ENCODE assay signal across 20 cellular contexts in the genomic region with DNA sequence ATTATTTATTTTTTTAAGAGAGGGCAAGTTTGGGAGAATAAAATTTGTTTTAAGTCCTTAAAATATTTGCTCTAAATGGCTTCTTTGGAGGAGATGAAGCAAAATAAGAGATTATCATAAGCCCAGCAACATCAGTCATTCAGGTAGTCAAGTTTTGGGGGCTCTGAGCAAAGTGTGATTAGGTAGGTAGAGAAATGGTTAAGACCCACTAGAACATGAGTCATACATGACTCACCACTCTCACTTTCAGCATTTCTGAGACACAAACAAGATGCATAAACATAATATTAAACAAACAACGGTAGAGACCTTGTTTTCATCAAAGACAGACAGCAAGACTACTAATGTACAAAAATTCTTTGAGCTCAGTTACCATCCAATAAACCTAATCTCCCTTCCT.
DNase-seq lines count a peak whose midpoint lies in the region; ATAC-seq, FAIRE-seq and TF ChIP-seq lines count a peak whose summit lies in the region.
"Had no signal": no experiment of that assay in that cellular context is flagged by ENCODE, and none has a peak within 500 bp of the region (broad histone marks: within the 10 kb centered on the region; RNA-seq: fewer than 3 reads in every experiment).

No MANE protein-coding gene starts in this region.

- H4K5ac ChIP-seq in IMR-90 (ENCODE audit: low read depth, low read length), result no peak overlapping the region

- no peaks in the 10 kb centered on the region for H4K20me1 ChIP-seq in IMR-90 (ENCODE audit: insufficient read depth, low read length)

- no peak overlapping the region for H4K8ac ChIP-seq in IMR-90 (ENCODE audit: low read depth in 2 of 2, low read length in 2 of 2)

- H3K9ac ChIP-seq in IMR-90 (ENCODE audit: low read depth, low read length), result no peak overlapping the region
- H3K9ac ChIP-seq: KMS-11 had no signal

- no peak overlapping the region for H3K4me3 Mint-ChIP-seq in activated T-cell treated with anti-CD3 and anti-CD28 coated beads, Interleukin-2, amount 50 U/mL, for 72 hours
- H3K4me3 Mint-ChIP-seq: immature natural killer cell; naive thymus-derived CD4-positive, alpha-beta T cell had no signal

- H3K79me1 ChIP-seq in IMR-90 (ENCODE audit: low read depth in 1 of 2, low read length in 2 of 2), result no peaks in the 10 kb centered on the region

- no peaks in the 10 kb centered on the region for H3K9me3 Mint-ChIP-seq in activated T-cell treated with anti-CD3 and anti-CD28 coated beads, Interleukin-2, amount 50 U/mL, for 72 hours
- H3K9me3 Mint-ChIP-seq: immature natural killer cell had no signal

- H3K36me3 Mint-ChIP-seq in activated T-cell treated with anti-CD3 and anti-CD28 coated beads, Interleukin-2, amount 50 U/mL, for 72 hours (ENCODE audit: insufficient read depth in 2 of 2), result no peaks in the 10 kb centered on the region

- dilution Hi-C loops in IMR-90 (cut with HindIII; ENCODE audit: low sequenced_read_pairs, unreplicated experiment), result no loop called here

- H3K9me1 ChIP-seq in IMR-90 (ENCODE audit: insufficient read depth, low read length), result no peaks in the 10 kb centered on the region

- H2AFZ ChIP-seq in IMR-90 (replicated peaks; ENCODE audit: low read length, poor library complexity), result no peak overlapping the region

- H3K14ac ChIP-seq in IMR-90 (replicated peaks; ENCODE audit: low read depth, low read length), result no peak overlapping the region

- no peak overlapping the region for H2AK9ac ChIP-seq in IMR-90 (replicated peaks; ENCODE audit: low read depth, low read length, poor library complexity)

- H3K4me1 Mint-ChIP-seq in activated T-cell treated with anti-CD3 and anti-CD28 coated beads, Interleukin-2, amount 50 U/mL, for 72 hours (ENCODE audit: low read depth), result no peaks in the 10 kb centered on the region
- H3K4me1 Mint-ChIP-seq: immature natural killer cell; naive thymus-derived CD4-positive, alpha-beta T cell had no signal

- H3K9me3 ChIP-seq in IMR-90 (ENCODE audit: control insufficient read depth, insufficient read depth, low read length) (no peaks in the 10 kb centered on the region), right atrium auricular region (peaks cover 0 to 8% of the 10 kb centered on the region in 2 donors)
- H3K9me3 ChIP-seq: esophagus muscularis mucosa, lower lobe of right lung, SJCRH30, uterus had no signal

- in situ Hi-C loops in IMR-90 (cut with MboI; ENCODE audit: low sequenced_read_pairs), result no loop called here

- H4K91ac ChIP-seq in IMR-90 (ENCODE audit: insufficient read depth, low read depth, low read length), result no peak overlapping the region

- H3K4me1 ChIP-seq in IMR-90 (ENCODE audit: control insufficient read depth, insufficient read depth, low read length) (peaks cover 1% of the 10 kb centered on the region; the same call in 1 of the 2 replicates), right atrium auricular region (no peaks in the 10 kb centered on the region)
- H3K4me1 ChIP-seq: lower lobe of right lung, SJCRH30, uterus had no signal

- peaks cover 8% of the 10 kb centered on the region for H3K27me3 Mint-ChIP-seq in activated T-cell treated with anti-CD3 and anti-CD28 coated beads, Interleukin-2, amount 50 U/mL, for 72 hours (ENCODE audit: low read depth)

- DNase-seq in IMR-90 (peak; percentile 34), bronchial epithelial cell (ENCODE audit: low read depth) (peak; percentile 50), renal cortical epithelial cell (ENCODE audit: low read depth) (peak; percentile 53), GOT3 (lab: John Stamatoyannopoulos, UW) (no peak), right atrium auricular region (ENCODE audit: low spot score) (no peak)
- no peak for DNase-seq in activated T-cell treated with anti-CD3 and anti-CD28 coated beads, Interleukin-2, amount 50 U/mL, for 72 hours
- DNase-seq: AML-193; immature natural killer cell; lower lobe of right lung; naive thymus-derived CD4-positive, alpha-beta T cell; NCI-H526 treated with DMSO at 0.1 percent for 48 hours; OCI-M1; SJCRH30; small intestine; stimulated activated CD4-positive, alpha-beta T cell treated with anti-CD3 and anti-CD28 coated beads, Interleukin-4, amount 100 ng/mL, for 1 hour; uterus had no signal

- no peak overlapping the region for H2BK15ac ChIP-seq in IMR-90 (ENCODE audit: low read depth, low read length)

- no peak overlapping the region for H3K18ac ChIP-seq in IMR-90 (ENCODE audit: low read depth, low read length)

- intact Hi-C loops in IMR-90 (cut with micrococcal nuclease), result no loop called here

- no peak for TF ChIP-seq POLR2A in IMR-90 (IDR thresholded peaks at IDR 0.05; ENCODE audit: low read depth, low read length)

- H3K27ac ChIP-seq in IMR-90 (ENCODE audit: insufficient read depth, low read length), result no peak overlapping the region
- no peak overlapping the region for H3K27ac ChIP-seq in right atrium auricular region
- H3K27ac ChIP-seq: cardiac muscle cell, esophagus muscularis mucosa, KMS-11, lower lobe of right lung, SJCRH30, uterus had no signal

- ATAC-seq in GM21723 (IDR thresholded peaks at IDR 0.05; ENCODE audit: unreplicated experiment) (peak; percentile 52), IMR-90 (ENCODE audit: low read depth) (no peak; the same call in 1 of the 2 replicates)
- ATAC-seq in activated T-cell treated with anti-CD3 and anti-CD28 coated beads, Interleukin-2, amount 50 U/mL, for 72 hours (replicated peaks in 1 of 2), result no peak
- ATAC-seq: lower lobe of right lung; naive thymus-derived CD4-positive, alpha-beta T cell had no signal

- FAIRE-seq in bronchial epithelial cell (lab: Jason Lieb, UNC), result no peak
- FAIRE-seq: small intestine had no signal

- CTCF ChIA-PET in IMR-90 (lab: Yijun Ruan, JAX), result no interaction called here

- no peak overlapping the region for H2AK5ac ChIP-seq in IMR-90 (ENCODE audit: low read depth, low read length)

- POLR2A ChIA-PET in IMR-90 (lab: Charles Lee; ENCODE audit: unreplicated experiment), result no interaction called here

- no peak overlapping the region for H3K23ac ChIP-seq in IMR-90 (ENCODE audit: low read depth, low read length)

- H3K27me3 ChIP-seq in IMR-90 (ENCODE audit: control insufficient read depth, insufficient read depth, low read length) (no peaks in the 10 kb centered on the region), bronchial epithelial cell (ENCODE audit: control insufficient read depth, insufficient read depth, low read length) (peaks cover 3% of the 10 kb centered on the region), right atrium auricular region (no peaks in the 10 kb centered on the region)
- H3K27me3 ChIP-seq: cardiac muscle cell, esophagus muscularis mucosa, SJCRH30, uterus had no signal

- H2BK120ac ChIP-seq in IMR-90 (ENCODE audit: low read depth, low read length), result no peak overlapping the region

- no peak overlapping the region for H2BK20ac ChIP-seq in IMR-90 (ENCODE audit: low read depth, low read length)

- no peak for TF ChIP-seq RAD21 in IMR-90 (IDR thresholded peaks at IDR 0.05; ENCODE audit: low read length)

- H3K56ac ChIP-seq in IMR-90 (ENCODE audit: extremely low read depth, insufficient read depth, low read length), result no peak overlapping the region

- no peak overlapping the region for H3K4ac ChIP-seq in IMR-90 (ENCODE audit: low read depth, low read length)

- TF ChIP-seq CTCF in IMR-90 (conservative IDR thresholded peaks at IDR 0.05; ENCODE audit: low read depth, low read length) (no peak), bronchial epithelial cell (IDR thresholded peaks at IDR 0.05; ENCODE audit: insufficient read depth, low read length, severe bottlenecking) (no peak), right atrium auricular region (IDR thresholded peaks at IDR 0.05) (no peak)

- H3K27ac Mint-ChIP-seq in activated T-cell treated with anti-CD3 and anti-CD28 coated beads, Interleukin-2, amount 50 U/mL, for 72 hours, result no peak overlapping the region
- H3K27ac Mint-ChIP-seq: immature natural killer cell; naive thymus-derived CD4-positive, alpha-beta T cell had no signal

- no CpG with 5 or more reads among the region's 1 CpG for WGBS in IMR-90 (ENCODE audit: extremely low coverage in 2 of 2, insufficient read length in 1 of 2), 2 experiments

- no peaks in the 10 kb centered on the region for H3K36me3 ChIP-seq in IMR-90 (ENCODE audit: control insufficient read depth, insufficient read depth, low read length)
- no peaks in the 10 kb centered on the region for H3K36me3 ChIP-seq in bronchial epithelial cell (ENCODE audit: control insufficient read depth, insufficient read depth, low read length)
- H3K36me3 ChIP-seq in right atrium auricular region, result no peaks in the 10 kb centered on the region
- H3K36me3 ChIP-seq: cardiac muscle cell, esophagus muscularis mucosa, lower lobe of right lung, SJCRH30, uterus had no signal

- H3K4me2 ChIP-seq in IMR-90 (ENCODE audit: low read depth, low read length), result no peak overlapping the region
- H3K4me2 ChIP-seq: KMS-11 had no signal

- H3K4me3 ChIP-seq in IMR-90 (ENCODE audit: insufficient read depth, low read depth, low read length), result no peak overlapping the region
- no peak overlapping the region for H3K4me3 ChIP-seq in bronchial epithelial cell (ENCODE audit: low read depth, low read length)
- H3K4me3 ChIP-seq in right atrium auricular region, result no peak overlapping the region
- H3K4me3 ChIP-seq: cardiac muscle cell, esophagus muscularis mucosa, lower lobe of right lung, SJCRH30, uterus had no signal

- no TSS peak for BruUV-seq in IMR-90 (replicated peaks; lab: Mats Ljungman, UMichigan)

- no peak overlapping the region for H2BK5ac ChIP-seq in IMR-90 (ENCODE audit: low read depth, low read length, poor library complexity, severe bottlenecking)

TF ChIP-seq in IMR-90, 13 proteins besides CTCF, POLR2A, EP300 and RAD21:
- TF ChIP-seq, protein P1, sequence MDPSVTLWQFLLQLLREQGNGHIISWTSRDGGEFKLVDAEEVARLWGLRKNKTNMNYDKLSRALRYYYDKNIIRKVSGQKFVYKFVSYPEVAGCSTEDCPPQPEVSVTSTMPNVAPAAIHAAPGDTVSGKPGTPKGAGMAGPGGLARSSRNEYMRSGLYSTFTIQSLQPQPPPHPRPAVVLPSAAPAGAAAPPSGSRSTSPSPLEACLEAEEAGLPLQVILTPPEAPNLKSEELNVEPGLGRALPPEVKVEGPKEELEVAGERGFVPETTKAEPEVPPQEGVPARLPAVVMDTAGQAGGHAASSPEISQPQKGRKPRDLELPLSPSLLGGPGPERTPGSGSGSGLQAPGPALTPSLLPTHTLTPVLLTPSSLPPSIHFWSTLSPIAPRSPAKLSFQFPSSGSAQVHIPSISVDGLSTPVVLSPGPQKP (IDR thresholded peaks at IDR 0.05; ENCODE audit: borderline replicate concordance, low read depth, low read length), result no peak
- TF ChIP-seq BHLHE40 (IDR thresholded peaks at IDR 0.05; ENCODE audit: low read depth, low read length), result no peak
- TF ChIP-seq CEBPB (IDR thresholded peaks at IDR 0.05; ENCODE audit: low read depth, low read length), result no peak
- TF ChIP-seq FOS (IDR thresholded peaks at IDR 0.05; ENCODE audit: low read depth, low read length), result peak; percentile 66; the same call in 1 of the 2 replicates

Comparison
In these comparisons a context has a peak if more than half of its experiments do, and no peak if none do; other contexts are left out.
1. DNase-seq: peak in IMR-90 (single experiment), bronchial epithelial cell (single experiment) and renal cortical epithelial cell (single experiment); none in activated T-cell treated with anti-CD3 and anti-CD28 coated beads, Interleukin-2, amount 50 U/mL, for 72 hours (0 of 2), GOT3 (single experiment) and right atrium auricular region (single experiment).